9 cellular contexts compared by ENCODE assay signal in genomic region chr22:20015971-20016733, GRCh38. TPM values are rescaled to one million over a fixed set of nuclear protein-coding genes. Genes with fewer than 3 reads are reported as not detected.
A peak's percentile ranks its signal among the peaks of the same experiment; 100 is the strongest.
DNase-seq lines count a peak whose midpoint lies in the region; ATAC-seq and TF ChIP-seq lines count a peak whose summit lies in the region.
"Had no signal": no experiment of that assay in that cellular context is flagged by ENCODE, and none has a peak within 500 bp of the region (broad histone marks: within the 10 kb centered on the region; RNA-seq: fewer than 3 reads in every experiment).

No MANE protein-coding gene starts in this region.

- H3K36me3 ChIP-seq in Caco-2 (ENCODE audit: control insufficient read depth, insufficient read depth, low read length), result no peaks in the 10 kb centered on the region
- no peaks in the 10 kb centered on the region for H3K36me3 ChIP-seq in Karpas-422 (ENCODE audit: insufficient read depth, low read length)

- intact Hi-C loops in Caco-2 (cut with micrococcal nuclease; ENCODE audit: unreplicated experiment), result loop anchor here (2.0 to 5.0 kb wide), 2 partner anchors 45 to 66 kb away; partner anchors contain the start of gene DGCR8

- no peaks in the 10 kb centered on the region for H3K27me3 Mint-ChIP-seq in Caco-2 (ENCODE audit: insufficient read depth, unreplicated experiment)
- H3K27me3 Mint-ChIP-seq in activated naive CD8-positive, alpha-beta T cell treated with anti-CD3 and anti-CD28 coated beads, Interleukin-2, amount 50 U/mL, for 24 hours, result peaks cover 24% of the 10 kb centered on the region

- no peaks in the 10 kb centered on the region for H3K9me3 Mint-ChIP-seq in Caco-2 (ENCODE audit: unreplicated experiment)
- no peaks in the 10 kb centered on the region for H3K9me3 Mint-ChIP-seq in activated naive CD8-positive, alpha-beta T cell treated with anti-CD3 and anti-CD28 coated beads, Interleukin-2, amount 50 U/mL, for 24 hours
- H3K9me3 Mint-ChIP-seq: mesothelial cell of epicardium had no signal

- no peaks in the 10 kb centered on the region for H3K4me1 Mint-ChIP-seq in Caco-2 (ENCODE audit: low read depth, unreplicated experiment)
- H3K4me1 Mint-ChIP-seq in activated naive CD8-positive, alpha-beta T cell treated with anti-CD3 and anti-CD28 coated beads, Interleukin-2, amount 50 U/mL, for 24 hours, result peaks cover 10% of the 10 kb centered on the region

- TF ChIP-seq CTCF in Caco-2 (IDR thresholded peaks at IDR 0.05; ENCODE audit: insufficient read depth in 1 of 2, low read depth in 1 of 2, low read length in 1 of 2, severe bottlenecking in 1 of 2, unreplicated experiment in 1 of 2), result no peak

- DNase-seq in Caco-2 (peak; percentile 59 to 72), Karpas-422 (peak; percentile 70), iPS-NIHi11 (ENCODE audit: low spot score) (peak; percentile 70), mesenteric fat pad (ENCODE audit: low spot score) (no peak), DMS153 (lab: John Stamatoyannopoulos, UW) (no peak)
- peak; percentile 30 for DNase-seq in activated naive CD8-positive, alpha-beta T cell treated with anti-CD3 and anti-CD28 coated beads, Interleukin-2, amount 50 U/mL, for 24 hours
- DNase-seq in stimulated activated CD4-positive, alpha-beta T cell treated with anti-CD3 and anti-CD28 coated beads, Interleukin-4, amount 100 ng/mL, for 24 hours, result peak; percentile 17

- H3K79me2 ChIP-seq in Karpas-422 (ENCODE audit: low read length), result peaks cover 7% of the 10 kb centered on the region

- H3K4me3 Mint-ChIP-seq in Caco-2 (ENCODE audit: unreplicated experiment), result peak overlapping the region; percentile 85
- H3K4me3 Mint-ChIP-seq in activated naive CD8-positive, alpha-beta T cell treated with anti-CD3 and anti-CD28 coated beads, Interleukin-2, amount 50 U/mL, for 24 hours, result peak overlapping the region; percentile 82

- no peak for ATAC-seq in activated naive CD8-positive, alpha-beta T cell treated with anti-CD3 and anti-CD28 coated beads, Interleukin-2, amount 50 U/mL, for 24 hours
- ATAC-seq in HG02973 (IDR thresholded peaks at IDR 0.05; ENCODE audit: unreplicated experiment), result no peak

- peak overlapping the region; percentile 83 for H3K4me2 ChIP-seq in Karpas-422 (ENCODE audit: low read depth, low read length, poor library complexity, severe bottlenecking)

- H3K9me3 ChIP-seq in Caco-2 (no peaks in the 10 kb centered on the region), Karpas-422 (ENCODE audit: low read length) (no peaks in the 10 kb centered on the region)

- peak overlapping the region; percentile 58; the same call in 1 of the 2 replicates for H2AFZ ChIP-seq in Karpas-422 (ENCODE audit: low read length)

- no peaks in the 10 kb centered on the region for H4K20me1 ChIP-seq in Karpas-422 (ENCODE audit: insufficient read depth, low read depth, low read length)

- no peak overlapping the region for H3K27ac Mint-ChIP-seq in Caco-2 (ENCODE audit: unreplicated experiment)
- H3K27ac Mint-ChIP-seq in activated naive CD8-positive, alpha-beta T cell treated with anti-CD3 and anti-CD28 coated beads, Interleukin-2, amount 50 U/mL, for 24 hours, result no peak overlapping the region
- H3K27ac Mint-ChIP-seq: mesothelial cell of epicardium had no signal

- no TSS peak for BruUV-seq in Caco-2 (replicated peaks; lab: Mats Ljungman, UMichigan)

- no peaks in the 10 kb centered on the region for H3K9me2 ChIP-seq in Karpas-422 (replicated peaks; ENCODE audit: insufficient read depth, low read length)

- H3K4me3 ChIP-seq in Caco-2 (ENCODE audit: low read depth, low read length) (peak overlapping the region; percentile 57), Karpas-422 (ENCODE audit: low read length) (peak overlapping the region; percentile 84)

- CTCF ChIA-PET in Caco-2 (lab: Charles Lee), result interaction anchor here (0.6 to 0.7 kb wide), 2 partner anchors 53 to 64 kb away, joined by 3 to 4 read pairs; no protein-coding TSS in a partner anchor

- H3K27me3 ChIP-seq in Caco-2 (replicated peaks; ENCODE audit: control insufficient read depth, insufficient read depth, low read length) (no peaks in the 10 kb centered on the region; the same call in 1 of the 2 replicates), Karpas-422 (ENCODE audit: low read length) (no peaks in the 10 kb centered on the region)

- H3K9ac ChIP-seq in Karpas-422 (ENCODE audit: low read length), result peak overlapping the region; percentile 81

- H3K4me1 ChIP-seq in Caco-2, result peaks cover 11% of the 10 kb centered on the region
- H3K4me1 ChIP-seq in Karpas-422 (ENCODE audit: low read length), result peaks cover 28% of the 10 kb centered on the region

- no peaks in the 10 kb centered on the region for H3K36me3 Mint-ChIP-seq in Caco-2 (ENCODE audit: insufficient read depth, unreplicated experiment)
- no peaks in the 10 kb centered on the region for H3K36me3 Mint-ChIP-seq in activated naive CD8-positive, alpha-beta T cell treated with anti-CD3 and anti-CD28 coated beads, Interleukin-2, amount 50 U/mL, for 24 hours (ENCODE audit: low read depth)
- H3K36me3 Mint-ChIP-seq: mesothelial cell of epicardium had no signal

- H3K27ac ChIP-seq in Karpas-422 (ENCODE audit: low read length), result no peak overlapping the region

- POLR2A ChIA-PET in Caco-2 (lab: Charles Lee), result interaction anchor here (0.5 to 0.6 kb wide), 2 partner anchors 63 to 69 kb away, joined by 3 read pairs; no protein-coding TSS in a partner anchor

RNA-seq across cellular contexts. Expression of gene ARVCF, which starts 0.5 kb away (rescaled TPM):
- total RNA-seq in Caco-2 (2022) (9.8 and 12.0 TPM in 2 replicates), mesenteric fat pad (5.3 TPM)
- 4.3 and 13.7 TPM in 2 replicates for total RNA-seq in Karpas-422 (2014; rRNA removed; shearing (Covaris generic); ENCODE audit: low replicate concordance)

RNA-seq across cellular contexts. Expression of gene TANGO2, which starts 4.8 kb away (rescaled TPM):
- total RNA-seq in Caco-2 (2022), result 23.9 and 26.6 TPM in 2 replicates
- total RNA-seq in Karpas-422 (2014; rRNA removed; shearing (Covaris generic); ENCODE audit: low replicate concordance), result 36.8 and 39.0 TPM in 2 replicates
- 34.8 TPM for total RNA-seq in mesenteric fat pad

Comparison
In these comparisons a context has a peak if more than half of its experiments do, and no peak if none do; other contexts are left out.
1. DNase-seq: peak in Caco-2 (2 of 2), Karpas-422 (single experiment), activated naive CD8-positive, alpha-beta T cell treated with anti-CD3 and anti-CD28 coated beads, Interleukin-2, amount 50 U/mL, for 24 hours (single experiment), iPS-NIHi11 (single experiment) and stimulated activated CD4-positive, alpha-beta T cell treated with anti-CD3 and anti-CD28 coated beads, Interleukin-4, amount 100 ng/mL, for 24 hours (single experiment); none in mesenteric fat pad (single experiment) and DMS153 (single experiment).